Comparison of ENCODE assay signal across 8 cellular contexts in the genomic region with DNA sequence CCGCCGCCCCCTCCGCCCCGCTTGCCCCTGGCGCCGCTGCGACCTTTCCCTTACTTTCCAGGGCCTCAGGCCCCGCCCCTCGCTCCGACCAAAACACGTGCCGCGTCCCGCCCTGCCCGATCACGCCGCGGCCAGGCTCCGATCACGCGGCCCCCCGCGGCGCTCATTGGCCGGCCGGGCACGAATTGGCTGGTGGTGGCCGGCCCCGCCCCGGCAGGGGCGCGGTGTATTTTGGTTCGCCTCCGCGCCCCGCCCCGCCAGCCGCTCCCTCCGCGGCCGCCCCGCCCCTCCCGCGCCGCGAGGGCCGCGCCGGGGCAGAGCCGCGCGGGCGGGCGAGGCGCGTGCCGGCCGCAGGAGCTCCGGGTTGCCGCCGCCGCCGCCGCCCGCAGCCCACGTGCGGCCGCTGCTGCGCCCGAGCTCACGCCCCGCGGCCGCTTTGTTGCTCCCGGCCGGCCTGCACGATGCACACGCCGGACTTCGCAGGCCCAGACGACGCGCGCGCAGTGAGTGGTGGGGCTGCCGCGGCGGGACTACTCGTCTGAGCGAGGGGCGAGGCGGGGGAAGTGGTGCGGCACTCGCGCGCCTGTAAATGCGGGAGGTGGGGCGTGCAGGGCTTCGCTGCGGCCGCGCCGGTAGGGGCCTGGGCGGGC.
A peak's percentile ranks its signal among the peaks of the same experiment; 100 is the strongest.
DNase-seq lines count a peak whose midpoint lies in the region; TF ChIP-seq lines count a peak whose summit lies in the region.

A gene (plus strand): TSS at position 295 of the 650 bp plus-strand sequence. CDS start 167 bp downstream, at position 462.

- no peaks in the 10 kb centered on the region for H3K36me3 ChIP-seq in OCI-LY1 (ENCODE audit: insufficient read depth, low read length)
- peaks cover 8 to 9% of the 10 kb centered on the region in 2 donors for H3K36me3 ChIP-seq in mucosa of rectum (ENCODE audit: control insufficient read depth in 2 of 2, insufficient read depth in 2 of 2, low read length in 2 of 2)

- H3K9me3 Mint-ChIP-seq in activated T-cell treated with anti-CD3 and anti-CD28 coated beads, Interleukin-2, amount 50 U/mL, for 24 hours: no peaks in the 10 kb centered on the region

- TF ChIP-seq POLR2A in erythroblast (IDR thresholded peaks at IDR 0.05; ENCODE audit: low read length): no peak

- H3K4me3 Mint-ChIP-seq in activated T-cell treated with anti-CD3 and anti-CD28 coated beads, Interleukin-2, amount 50 U/mL, for 24 hours: peak within 1 kb of the TSS; percentile 72

- DNase-seq in CD1c-positive myeloid dendritic cell (ENCODE audit: extremely low spot score) (peak; percentile 96), GM20000 (ENCODE audit: low spot score) (peak; percentile 97), HS-5 (ENCODE audit: low read depth) (peak; percentile 33), erythroblast (lab: John Stamatoyannopoulos, UW) (peak; percentile 94 to 96)
- DNase-seq in activated T-cell treated with anti-CD3 and anti-CD28 coated beads, Interleukin-2, amount 50 U/mL, for 24 hours: peak; percentile 82
- peak; percentile 47 to 68 for DNase-seq in stimulated activated CD8-positive, alpha-beta memory T cell treated with anti-CD3 and anti-CD28 coated beads, Interleukin-4, amount 100 ng/mL, for 1 hour (ENCODE audit: low read depth in 2 of 2, low spot score in 1 of 2)

- no peak within 1 kb of the TSS; the same call in 1 of the 2 replicates for H3K4me2 ChIP-seq in OCI-LY1 (ENCODE audit: low read length)

- H3F3A ChIP-seq in OCI-LY1 (ENCODE audit: insufficient read depth, low read length): no peaks in the 10 kb centered on the region

- peak within 1 kb of the TSS; percentile 40 for H3K4me3 ChIP-seq in OCI-LY1 (ENCODE audit: low read depth, low read length, poor library complexity, severe bottlenecking)
- peak within 1 kb of the TSS; percentile 53 to 67 for H3K4me3 ChIP-seq in mucosa of rectum (ENCODE audit: low read length in 2 of 2)

- peaks cover 21% of the 10 kb centered on the region for H3K4me1 Mint-ChIP-seq in activated T-cell treated with anti-CD3 and anti-CD28 coated beads, Interleukin-2, amount 50 U/mL, for 24 hours (ENCODE audit: low read depth)

- no peak within 1 kb of the TSS for H3K27ac ChIP-seq in OCI-LY1 (ENCODE audit: low read depth, low read length, poor library complexity, severe bottlenecking)
- H3K27ac ChIP-seq in mucosa of rectum (ENCODE audit: low read depth in 2 of 2, low read length in 2 of 2): peak within 1 kb of the TSS; percentile 95 to 97

- no peak within 1 kb of the TSS for H2AFZ ChIP-seq in OCI-LY1 (ENCODE audit: low read length)

- H3K9ac ChIP-seq in OCI-LY1 (ENCODE audit: low read length) (no peak within 1 kb of the TSS), mucosa of rectum (ENCODE audit: low read depth in 1 of 2, low read length in 2 of 2) (peak within 1 kb of the TSS; percentile 58 to 73)

- H3K27ac Mint-ChIP-seq in activated T-cell treated with anti-CD3 and anti-CD28 coated beads, Interleukin-2, amount 50 U/mL, for 24 hours: peak within 1 kb of the TSS; percentile 88

- peaks cover 7% of the 10 kb centered on the region for H3K27me3 Mint-ChIP-seq in activated T-cell treated with anti-CD3 and anti-CD28 coated beads, Interleukin-2, amount 50 U/mL, for 24 hours

- TF ChIP-seq CTCF in GM20000 (IDR thresholded peaks at IDR 0.05; ENCODE audit: extremely low read depth, missing control alignments) (no peak), OCI-LY1 (IDR thresholded peaks at IDR 0.05; ENCODE audit: low read length) (no peak)

- no peaks in the 10 kb centered on the region for H4K20me1 ChIP-seq in OCI-LY1 (ENCODE audit: insufficient read depth, low read length)

- H3K9me3 ChIP-seq in OCI-LY1 (ENCODE audit: low read length): 0 out of 2 replicates have a peak, but pooled peaks cover 4% of the 10 kb centered on the region
- H3K9me3 ChIP-seq in mucosa of rectum (ENCODE audit: control insufficient read depth in 2 of 2, low read length in 2 of 2): no peaks in the 10 kb centered on the region

- H3K27me3 ChIP-seq in OCI-LY1 (ENCODE audit: insufficient read depth, low read length) (peaks cover 8% of the 10 kb centered on the region; the same call in 1 of the 2 replicates), mucosa of rectum (ENCODE audit: control insufficient read depth in 2 of 2, insufficient read depth in 2 of 2, low read length in 2 of 2) (no peaks in the 10 kb centered on the region)

- no peaks in the 10 kb centered on the region for H3K4me1 ChIP-seq in OCI-LY1 (ENCODE audit: insufficient read depth, low read length, severe bottlenecking)
- peaks cover under 1 to 12% of the 10 kb centered on the region in 2 donors for H3K4me1 ChIP-seq in mucosa of rectum (ENCODE audit: control insufficient read depth in 2 of 2, insufficient read depth in 2 of 2, low read length in 2 of 2)

- H3K36me3 Mint-ChIP-seq in activated T-cell treated with anti-CD3 and anti-CD28 coated beads, Interleukin-2, amount 50 U/mL, for 24 hours (ENCODE audit: low read depth): peaks cover 16% of the 10 kb centered on the region

- H3K9me2 ChIP-seq in OCI-LY1 (ENCODE audit: low read depth, low read length): no peaks in the 10 kb centered on the region

- H3K79me2 ChIP-seq in OCI-LY1 (ENCODE audit: insufficient read depth, low read length): no peaks in the 10 kb centered on the region

Comparison
In these comparisons a context has a peak if more than half of its experiments do, and no peak if none do; other contexts are left out.
1. DNase-seq: peak in every context shown above with its lines; median percentile 97 in GM20000; 96 in CD1c-positive myeloid dendritic cell; 95 in erythroblast; 82 in activated T-cell treated with anti-CD3 and anti-CD28 coated beads, Interleukin-2, amount 50 U/mL, for 24 hours; 58 in stimulated activated CD8-positive, alpha-beta memory T cell treated with anti-CD3 and anti-CD28 coated beads, Interleukin-4, amount 100 ng/mL, for 1 hour; 33 in HS-5.